In genomic region chr14:35285168-35285990, GRCh38 we compare ENCODE assay signal across 1 cellular context.
TF ChIP-seq lines count a peak whose summit lies in the region.

No MANE protein-coding gene starts in this region.

TF ChIP-seq in GM23338, 12 proteins besides CTCF, POLR2A, EP300 and RAD21 (continued from another document):
- no peak for TF ChIP-seq REST (IDR thresholded peaks at IDR 0.05; ENCODE audit: unreplicated experiment)
- TF ChIP-seq ZNF331 (CRISPR knock-in tag; IDR thresholded peaks at IDR 0.05; ENCODE audit: low read depth), result no peak
- TF ChIP-seq ETS1 (IDR thresholded peaks at IDR 0.05), result no peak
- TF ChIP-seq CREB1 (CRISPR knock-in tag; IDR thresholded peaks at IDR 0.05; ENCODE audit: low read depth), result no peak
- no peak for TF ChIP-seq EZH2phosphoT487 (IDR thresholded peaks at IDR 0.05; ENCODE audit: unreplicated experiment)
- TF ChIP-seq JUNB (IDR thresholded peaks at IDR 0.05; ENCODE audit: unreplicated experiment), result no peak
- no peak for TF ChIP-seq POLR2AphosphoS5 (IDR thresholded peaks at IDR 0.05; ENCODE audit: low read depth)
- no peak for TF ChIP-seq NANOG (IDR thresholded peaks at IDR 0.05; ENCODE audit: borderline replicate concordance)
